1 cellular context compared by ENCODE assay signal in genomic region chr14:104697892-104698583, GRCh38.
TF ChIP-seq lines count a peak whose summit lies in the region.

No MANE protein-coding gene starts in this region.

TF ChIP-seq in GM23338, 12 proteins besides CTCF, POLR2A, EP300 and RAD21 (continued from another document):
- no peak for TF ChIP-seq ZNF462 (CRISPR knock-in tag; IDR thresholded peaks at IDR 0.05)
- no peak for TF ChIP-seq POLR2AphosphoS5 (IDR thresholded peaks at IDR 0.05; ENCODE audit: low read depth)
- no peak for TF ChIP-seq EZH2phosphoT487 (IDR thresholded peaks at IDR 0.05; ENCODE audit: unreplicated experiment)
- TF ChIP-seq ZNF331 (CRISPR knock-in tag; IDR thresholded peaks at IDR 0.05; ENCODE audit: low read depth), result no peak
- no peak for TF ChIP-seq NANOG (IDR thresholded peaks at IDR 0.05; ENCODE audit: borderline replicate concordance)
- no peak for TF ChIP-seq JUNB (IDR thresholded peaks at IDR 0.05; ENCODE audit: unreplicated experiment)
- TF ChIP-seq STAT1 (IDR thresholded peaks at IDR 0.05; ENCODE audit: unreplicated experiment), result no peak
